Comparison of ENCODE assay signal across 8 cellular contexts in genomic region chrX:51743179-51743957, GRCh38. TPM values are rescaled to one million over a fixed set of nuclear protein-coding genes. Genes with fewer than 3 reads are reported as not detected.
A peak's percentile ranks its signal among the peaks of the same experiment; 100 is the strongest.
DNase-seq lines count a peak whose midpoint lies in the region; ATAC-seq and TF ChIP-seq lines count a peak whose summit lies in the region.

Gene GSPT2 (plus strand): TSS chrX:51743442. CDS start chrX:51743627, 185 bp downstream.

- H3K27ac ChIP-seq in neural progenitor cell (no peak within 1 kb of the TSS), stomach smooth muscle (ENCODE audit: low read length) (peak within 1 kb of the TSS; percentile 31)

- no peaks in the 10 kb centered on the region for H3K9me3 ChIP-seq in neural progenitor cell (ENCODE audit: low read depth)
- no peaks in the 10 kb centered on the region for H3K9me3 ChIP-seq in stomach smooth muscle (ENCODE audit: control insufficient read depth in 2 of 2, low read length in 2 of 2)

- CTCF ChIA-PET in AG04449 (lab: Yijun Ruan, JAX), result no interaction called here

- peaks cover 40% of the 10 kb centered on the region for H3K79me2 ChIP-seq in neural progenitor cell (ENCODE audit: low read depth)

- peak within 1 kb of the TSS; percentile 95 for H3K4me3 Mint-ChIP-seq in neural progenitor cell

- H3F3A ChIP-seq in neural progenitor cell (ENCODE audit: low read depth), result peaks cover 10% of the 10 kb centered on the region

- ATAC-seq in GM18867 (IDR thresholded peaks at IDR 0.05; ENCODE audit: unreplicated experiment) (peak; percentile 94), HG03103 (IDR thresholded peaks at IDR 0.05; ENCODE audit: low read depth, unreplicated experiment) (peak; percentile 96)

- DNase-seq in AG04449 (ENCODE audit: low read depth, low spot score) (peak; percentile 24), NOMO-1 (lab: John Stamatoyannopoulos, UW; ENCODE audit: unreplicated experiment in 2 of 2) (peak; percentile 47 to 55), foreskin fibroblast (peak; percentile 71 to 87), neural progenitor cell (ENCODE audit: low spot score) (peak; percentile 65)
- DNase-seq in activated T-helper 1 cell treated with anti-CD3 and anti-CD28 coated beads, Interleukin-2, amount 50 U/mL, for 16 hours (ENCODE audit: low read depth in 1 of 2, low spot score in 1 of 2), result peak; percentile 10 to 17

- peaks cover 2% of the 10 kb centered on the region for H3K27me3 Mint-ChIP-seq in neural progenitor cell (ENCODE audit: insufficient read depth, low read depth)

- H3K9ac ChIP-seq in neural progenitor cell, result peak within 1 kb of the TSS; percentile 54
- peak within 1 kb of the TSS; percentile 69 to 74 for H3K9ac ChIP-seq in stomach smooth muscle (ENCODE audit: low read length in 2 of 2)

- H3K4me1 ChIP-seq in neural progenitor cell (peaks cover 10% of the 10 kb centered on the region), stomach smooth muscle (ENCODE audit: control insufficient read depth, insufficient read depth, low read length) (peaks cover 8% of the 10 kb centered on the region)

- no peaks in the 10 kb centered on the region for H3K36me3 ChIP-seq in neural progenitor cell
- peaks cover 0 to 3% of the 10 kb centered on the region in 2 donors for H3K36me3 ChIP-seq in stomach smooth muscle (ENCODE audit: control insufficient read depth in 2 of 2, insufficient read depth in 2 of 2, low read length in 2 of 2)

- H3K4me2 ChIP-seq in neural progenitor cell, result peak within 1 kb of the TSS; percentile 77

- H4K20me1 ChIP-seq in neural progenitor cell (ENCODE audit: low read depth), result peaks cover 20% of the 10 kb centered on the region

- peak within 1 kb of the TSS; percentile 64 for H3K27ac Mint-ChIP-seq in neural progenitor cell

- peaks cover 20% of the 10 kb centered on the region for H3K4me1 Mint-ChIP-seq in neural progenitor cell

- POLR2A ChIA-PET in AG04449 (lab: Yijun Ruan, JAX), result interaction anchor here (0.7 kb wide), 1 partner anchor 150 kb away, joined by 3 read pairs; the partner anchor contains the start of gene MAGED1

- H2AFZ ChIP-seq in neural progenitor cell (replicated peaks), result peak within 1 kb of the TSS; percentile 61

- H3K36me3 Mint-ChIP-seq in neural progenitor cell, result peaks cover 24% of the 10 kb centered on the region

- TF ChIP-seq CTCF in AG04449 (IDR thresholded peaks at IDR 0.05; ENCODE audit: insufficient read depth, low read length, missing control alignments) (no peak), foreskin fibroblast (IDR thresholded peaks at IDR 0.05; ENCODE audit: low read depth, low read length) (no peak), neural progenitor cell (IDR thresholded peaks at IDR 0.05) (no peak)

- H3K4me3 ChIP-seq in AG04449 (ENCODE audit: low read depth, low read length) (peak within 1 kb of the TSS; percentile 68), foreskin fibroblast (ENCODE audit: low read depth in 1 of 2, low read length in 2 of 2) (peak within 1 kb of the TSS; percentile 73 to 78), neural progenitor cell (peak within 1 kb of the TSS; percentile 78), stomach smooth muscle (ENCODE audit: low read length in 2 of 2) (peak within 1 kb of the TSS; percentile 77 to 80)

- H3K9me3 Mint-ChIP-seq in neural progenitor cell, result peaks cover 19% of the 10 kb centered on the region

- H3K27me3 ChIP-seq in neural progenitor cell, result no peaks in the 10 kb centered on the region
- H3K27me3 ChIP-seq in stomach smooth muscle (ENCODE audit: control insufficient read depth in 1 of 2, insufficient read depth in 2 of 2, low read length in 2 of 2), result peaks cover 0 to 9% of the 10 kb centered on the region in 2 donors

RNA-seq across cellular contexts. Expression of gene GSPT2, which starts in this region (rescaled TPM):
- 22.7 and 28.4 TPM in 2 replicates for total RNA-seq in neural progenitor cell (ENCODE audit: low replicate concordance)

Comparison
In these comparisons a context has a peak if more than half of its experiments do, and no peak if none do; other contexts are left out.
1. DNase-seq: peak in every context shown above with its lines; median percentile 79 in foreskin fibroblast; 65 in neural progenitor cell; 51 in NOMO-1; 24 in AG04449; 14 in activated T-helper 1 cell treated with anti-CD3 and anti-CD28 coated beads, Interleukin-2, amount 50 U/mL, for 16 hours.